ENCODE assay signal across 25 cellular contexts in the genomic region with DNA sequence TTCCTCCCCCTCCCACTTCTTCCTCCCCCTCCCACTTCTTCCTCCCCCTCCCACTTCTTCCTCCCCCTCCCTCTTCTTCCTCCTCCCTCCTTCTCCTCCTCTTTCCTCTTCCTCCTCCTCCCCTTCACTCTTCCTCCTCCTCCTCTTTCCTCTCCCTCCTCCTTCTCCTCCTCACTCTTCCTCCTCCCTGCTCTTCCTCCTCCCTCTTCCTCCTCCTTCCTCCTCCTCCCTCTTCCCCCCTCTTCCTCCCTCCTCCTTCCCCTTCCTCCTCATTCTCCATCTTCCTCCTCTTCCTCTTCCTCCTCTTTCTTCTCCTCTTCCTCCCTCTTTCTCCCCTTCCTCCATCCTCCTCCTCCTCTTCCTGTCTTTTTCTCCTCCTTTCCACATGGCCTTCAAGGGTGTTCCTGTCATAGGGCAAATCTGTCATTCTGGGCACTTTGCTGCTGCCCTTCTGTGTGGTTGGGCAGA.
"Had no signal": no experiment of that assay in that cellular context is flagged by ENCODE, and none has a peak within 500 bp of the region (broad histone marks: within the 10 kb centered on the region; RNA-seq: fewer than 3 reads in every experiment).

No MANE protein-coding gene starts in this region.

- H3K36me3 ChIP-seq: esophagus squamous epithelium, lower lobe of right lung, sigmoid colon, tibial nerve, upper lobe of left lung, uterus had no signal

- H3K27ac ChIP-seq: coronary artery, esophagus squamous epithelium, lower lobe of right lung, psoas muscle, sigmoid colon, testis, tibial nerve, upper lobe of left lung, uterus had no signal

- ATAC-seq: left ventricle myocardium superior; lower lobe of right lung; naive thymus-derived CD8-positive, alpha-beta T cell; psoas muscle; right cardiac atrium; stimulated activated memory B cell treated with anti-CD40 and anti-IgM and Interleukin-4, amounts not matched to agents 10 μg/mL and 1 μg/mL and 100 μg/mL, for 72 hours; stimulated activated naive CD8-positive, alpha-beta T cell treated with anti-CD3 and anti-CD28 coated beads, Interleukin-15, Interleukin-2, amounts not matched to agents 100 U/mL and 50 U/mL, for 24 hours had no signal

- H3K4me3 Mint-ChIP-seq: naive thymus-derived CD8-positive, alpha-beta T cell; nephron progenitor cell; stimulated activated memory B cell treated with anti-CD40 and anti-IgM and Interleukin-4, amounts not matched to agents 10 μg/mL and 1 μg/mL and 100 μg/mL, for 72 hours had no signal

- H3K4me3 ChIP-seq: coronary artery, esophagus squamous epithelium, lower lobe of right lung, psoas muscle, sigmoid colon, testis, tibial nerve, upper lobe of left lung, uterus had no signal

- H3K9me3 ChIP-seq: esophagus squamous epithelium, lower lobe of right lung, psoas muscle, sigmoid colon, testis, tibial nerve, upper lobe of left lung, uterus had no signal

- H3K9me3 Mint-ChIP-seq: naive thymus-derived CD8-positive, alpha-beta T cell; nephron progenitor cell had no signal

- H3K27me3 ChIP-seq: testis, tibial nerve, upper lobe of left lung, uterus had no signal

- FAIRE-seq: endometrium, frontal cortex, keratinocyte had no signal

- DNase-seq: dermis blood vessel endothelial cell; effector memory CD4-positive, alpha-beta T cell; erythroblast; esophagus squamous epithelium; left ventricle myocardium superior; lower lobe of right lung; naive thymus-derived CD8-positive, alpha-beta T cell; nephron progenitor cell; nucleus accumbens; psoas muscle; right cardiac atrium; sigmoid colon; stimulated activated CD4-positive, alpha-beta T cell treated with anti-CD3 and anti-CD28 coated beads, Interleukin-2, amount 100 ng/mL, for 24 hours; stimulated activated CD4-positive, alpha-beta T cell treated with anti-CD3 and anti-CD28 coated beads, Interleukin-4, amount 100 ng/mL, for 24 hours; stimulated activated naive CD8-positive, alpha-beta T cell treated with anti-CD3 and anti-CD28 coated beads, Interleukin-15, Interleukin-2, amounts not matched to agents 100 U/mL and 50 U/mL, for 24 hours; substantia nigra; testis; upper lobe of left lung; uterus had no signal

- H3K36me3 Mint-ChIP-seq: naive thymus-derived CD8-positive, alpha-beta T cell; stimulated activated memory B cell treated with anti-CD40 and anti-IgM and Interleukin-4, amounts not matched to agents 10 μg/mL and 1 μg/mL and 100 μg/mL, for 72 hours had no signal

- H3K4me1 ChIP-seq: esophagus squamous epithelium, lower lobe of right lung, psoas muscle, sigmoid colon, testis, tibial nerve, upper lobe of left lung, uterus had no signal

- H3K27ac Mint-ChIP-seq: nephron progenitor cell; stimulated activated memory B cell treated with anti-CD40 and anti-IgM and Interleukin-4, amounts not matched to agents 10 μg/mL and 1 μg/mL and 100 μg/mL, for 72 hours had no signal

- H3K4me1 Mint-ChIP-seq: nephron progenitor cell; stimulated activated memory B cell treated with anti-CD40 and anti-IgM and Interleukin-4, amounts not matched to agents 10 μg/mL and 1 μg/mL and 100 μg/mL, for 72 hours had no signal
